In genomic region chr17:15946611-15947120, GRCh38 we compare ENCODE assay signal across 9 cellular contexts. TPM values are rescaled to one million over a fixed set of nuclear protein-coding genes. Genes with fewer than 3 reads are reported as not detected.
DNase-seq lines count a peak whose midpoint lies in the region; ATAC-seq and TF ChIP-seq lines count a peak whose summit lies in the region.
"Had no signal": no experiment of that assay in that cellular context is flagged by ENCODE, and none has a peak within 500 bp of the region (broad histone marks: within the 10 kb centered on the region; RNA-seq: fewer than 3 reads in every experiment).

No MANE protein-coding gene starts in this region.

- no peak overlapping the region for H4K12ac ChIP-seq in trophoblast cell (ENCODE audit: low read depth, low read length)

- no peak overlapping the region for H4K8ac ChIP-seq in trophoblast cell (ENCODE audit: low read depth, low read length)

- DNase-seq in GM13976 (ENCODE audit: low spot score) (peak; percentile 34), RWPE1 (ENCODE audit: low spot score) (peak; percentile 39), trophoblast cell (no peak), GM10266 (ENCODE audit: extremely low spot score) (no peak), Ammon's horn (ENCODE audit: low spot score) (no peak)
- DNase-seq in effector CD8-positive, alpha-beta T cell (lab: John Stamatoyannopoulos, UW): no peak
- DNase-seq: NCI-H2107 had no signal

- H3K9me3 ChIP-seq in esophagus (ENCODE audit: control insufficient read depth in 2 of 2, insufficient read depth in 1 of 2, low read depth in 1 of 2, low read length in 1 of 2): no peaks in the 10 kb centered on the region
- H3K9me3 ChIP-seq in trophoblast cell (ENCODE audit: insufficient read depth, low read depth, low read length): peaks cover under 1% of the 10 kb centered on the region

- TF ChIP-seq CTCF in GM13976 (IDR thresholded peaks at IDR 0.05; ENCODE audit: borderline replicate concordance, control extremely low read depth, extremely low read depth, insufficient read depth, missing control alignments) (no peak), RWPE1 (conservative IDR thresholded peaks at IDR 0.05; ENCODE audit: low read depth) (no peak), GM10266 (IDR thresholded peaks at IDR 0.05; ENCODE audit: control insufficient read depth, insufficient read depth, low read depth, missing control alignments) (no peak)

- no peak overlapping the region for H4K91ac ChIP-seq in trophoblast cell (ENCODE audit: low read depth, low read length)

- H3K9ac ChIP-seq in trophoblast cell (ENCODE audit: low read length): no peak overlapping the region

- H3K27ac ChIP-seq in RWPE1 (peak overlapping the region; percentile 100), esophagus (ENCODE audit: low read depth in 2 of 2, low read length in 1 of 2) (peak overlapping the region; percentile 89 to 93), trophoblast cell (ENCODE audit: low read depth, low read length) (no peak overlapping the region)

- no peak overlapping the region for H3K4ac ChIP-seq in trophoblast cell (ENCODE audit: low read depth, low read length)

- in situ Hi-C loops in GM13976 (cut with MboI; ENCODE audit: low sequenced_read_pairs, unreplicated experiment): no loop called here

- ATAC-seq in GM21367 (IDR thresholded peaks at IDR 0.05; ENCODE audit: unreplicated experiment): no peak

- H3K18ac ChIP-seq in trophoblast cell (ENCODE audit: low read length): no peak overlapping the region

- H2AK5ac ChIP-seq in trophoblast cell (ENCODE audit: low read length): no peak overlapping the region

- H3K36me3 ChIP-seq in esophagus (ENCODE audit: control insufficient read depth in 2 of 2, insufficient read depth in 2 of 2, low read length in 1 of 2) (peaks cover 0 to 4% of the 10 kb centered on the region in 2 donors), trophoblast cell (ENCODE audit: control insufficient read depth in 1 of 2, insufficient read depth in 2 of 2, low read length in 2 of 2) (peaks cover 5 to 8% of the 10 kb centered on the region in 2 experiments)

- CTCF ChIA-PET in RWPE1 (lab: Yijun Ruan, JAX): no interaction called here

- H3K4me3 ChIP-seq in esophagus (ENCODE audit: low read depth in 1 of 2, low read length in 2 of 2): peak overlapping the region; percentile 20 to 46
- no peak overlapping the region for H3K4me3 ChIP-seq in trophoblast cell (ENCODE audit: low read depth, low read length)

- no peak overlapping the region for H2BK5ac ChIP-seq in trophoblast cell (ENCODE audit: low read depth, low read length, poor library complexity)

- POLR2A ChIA-PET in RWPE1 (lab: Yijun Ruan, JAX; ENCODE audit: low non-redundant PET): interaction anchor here (0.6 kb wide), 2 partner anchors 9 to 13 kb away, joined by 3 to 13 read pairs; no protein-coding TSS in a partner anchor

- H3K4me1 ChIP-seq in esophagus (ENCODE audit: control insufficient read depth in 2 of 2, insufficient read depth in 2 of 2, low read length in 1 of 2): peaks cover 0 to 29% of the 10 kb centered on the region in 2 donors
- peaks cover 13 to 26% of the 10 kb centered on the region in 2 experiments for H3K4me1 ChIP-seq in trophoblast cell (ENCODE audit: control insufficient read depth in 1 of 2, insufficient read depth in 2 of 2, low read length in 2 of 2)

- WGBS in esophagus, 2 donors: 42 to 51% methylated on average over 9 of the region's 9 CpGs
- WGBS in trophoblast cell (ENCODE audit: extremely low coverage, insufficient coverage, insufficient read length): no CpG with 5 or more reads among the region's 9 CpGs

- no peak overlapping the region for H2BK120ac ChIP-seq in trophoblast cell (ENCODE audit: insufficient read depth, low read length, poor library complexity)

- H3K4me2 ChIP-seq in trophoblast cell (ENCODE audit: low read length): peak overlapping the region; percentile 95

- H3K79me1 ChIP-seq in trophoblast cell (ENCODE audit: low read length): peaks cover 18% of the 10 kb centered on the region

- H3K14ac ChIP-seq in trophoblast cell (ENCODE audit: low read length): no peak overlapping the region

- no peaks in the 10 kb centered on the region for H3K27me3 ChIP-seq in esophagus (ENCODE audit: control insufficient read depth in 1 of 2, insufficient read depth in 2 of 2, low read length in 2 of 2)
- peaks cover 8% of the 10 kb centered on the region for H3K27me3 ChIP-seq in trophoblast cell (ENCODE audit: insufficient read depth, low read length)

- H2AFZ ChIP-seq in trophoblast cell (ENCODE audit: insufficient read depth, low read length, poor library complexity): no peak overlapping the region

- no peak overlapping the region for H2BK12ac ChIP-seq in trophoblast cell (ENCODE audit: low read length)

- no peak overlapping the region for H3K23ac ChIP-seq in trophoblast cell (ENCODE audit: low read length)

- H3K79me2 ChIP-seq in trophoblast cell (ENCODE audit: control insufficient read depth, insufficient read depth, low read length, poor library complexity): peaks cover 2% of the 10 kb centered on the region

RNA-seq across cellular contexts. Expression of gene ADORA2B, which starts 1.7 kb away (rescaled TPM):
- 10 to 100 TPM in 1 of 2 donors, 1 to 10 TPM in 1; 4.4 to 11.6 TPM for polyA plus RNA-seq in esophagus
- polyA plus RNA-seq in trophoblast cell (2013): 6.4 and 6.6 TPM in 2 replicates

RNA-seq across cellular contexts. Expression of gene ZSWIM7, which starts 52.8 kb away (rescaled TPM):
- 10 to 100 TPM; 13.9 to 15.6 TPM for polyA plus RNA-seq in esophagus
- polyA plus RNA-seq in trophoblast cell (2013): 23.5 and 25.5 TPM in 2 replicates

RNA-seq across cellular contexts. Expression of gene TTC19, which starts 53.0 kb away (rescaled TPM):
- 10 to 100 TPM; 10.3 to 13.9 TPM for polyA plus RNA-seq in esophagus
- polyA plus RNA-seq in trophoblast cell (2013): 17.6 and 18.4 TPM in 2 replicates

Comparison
In these comparisons a context has a peak if more than half of its experiments do, and no peak if none do; other contexts are left out.
1. DNase-seq: peak in GM13976 (single experiment) and RWPE1 (single experiment); none in trophoblast cell (0 of 2), GM10266 (single experiment), Ammon's horn (single experiment) and effector CD8-positive, alpha-beta T cell (single experiment).